8 cellular contexts compared by ENCODE assay signal in genomic region chr1:6727535-6727934, GRCh38. TPM values are rescaled to one million over a fixed set of nuclear protein-coding genes. Genes with fewer than 3 reads are reported as not detected.
DNase-seq lines count a peak whose midpoint lies in the region; ATAC-seq and TF ChIP-seq lines count a peak whose summit lies in the region.

No MANE protein-coding gene starts in this region.

- no peak overlapping the region for H3K4me3 ChIP-seq in mucosa of descending colon

- no peaks in the 10 kb centered on the region for H3K4me1 ChIP-seq in mucosa of descending colon (ENCODE audit: low read depth)

- ATAC-seq in activated CD4-positive, CD25-positive, alpha-beta regulatory T cell treated with anti-CD3 and anti-CD28 coated beads, Interleukin-2, amount 50 U/mL, for 24 hours: no peak
- ATAC-seq in mucosa of descending colon (peak; percentile 63), HG03442 (IDR thresholded peaks at IDR 0.05; ENCODE audit: unreplicated experiment) (no peak)
- peak; percentile 77 for ATAC-seq in stimulated activated naive CD8-positive, alpha-beta T cell treated with anti-CD3 and anti-CD28 coated beads, Interleukin-15, Interleukin-2, amounts not matched to agents 100 U/mL and 50 U/mL, for 24 hours

- peak; percentile 84 for TF ChIP-seq CTCF in mucosa of descending colon (IDR thresholded peaks at IDR 0.05)

- intact Hi-C loops in mucosa of descending colon (cut with DNase I, micrococcal nuclease): loop anchor here (10.0 kb wide), 2 partner anchors 347 to 487 kb away; no protein-coding TSS in a partner anchor

- peak; percentile 15 to 43 (median 23) for DNase-seq in activated CD4-positive, CD25-positive, alpha-beta regulatory T cell (lab: John Stamatoyannopoulos, UW)
- DNase-seq in NCI-H2196 treated with DMSO at 0.1 percent for 48 hours (lab: John Stamatoyannopoulos, UW; ENCODE audit: unreplicated experiment) (peak; percentile 21), mucosa of descending colon (peak in 2 of 3 donors; percentile 59 to 74)
- peak; percentile 45 to 60 for DNase-seq in activated CD4-positive, alpha-beta T cell treated with anti-CD3 and anti-CD28 coated beads for 4 hours
- peak; percentile 12 for DNase-seq in effector CD8-positive, alpha-beta T cell (lab: John Stamatoyannopoulos, UW)
- DNase-seq in stimulated activated naive CD8-positive, alpha-beta T cell treated with anti-CD3 and anti-CD28 coated beads, Interleukin-15, Interleukin-2, amounts not matched to agents 100 U/mL and 50 U/mL, for 24 hours: peak; percentile 77

- H3K9me3 ChIP-seq in mucosa of descending colon: no peaks in the 10 kb centered on the region

- no peaks in the 10 kb centered on the region for H3K36me3 ChIP-seq in mucosa of descending colon (ENCODE audit: low read depth)

RNA-seq across cellular contexts. Expression of gene DNAJC11, which starts 25.9 kb away (rescaled TPM):
- 10 to 100 TPM; 71.1 to 89.0 (median 78.9) TPM for total RNA-seq in mucosa of descending colon

RNA-seq across cellular contexts. Expression of gene CAMTA1, which starts 57.7 kb away (rescaled TPM):
- total RNA-seq in mucosa of descending colon: 100 to 1,000 TPM in 1 of 3 donors, 10 to 100 TPM in 2; 73.4 to 114 (median 82.6) TPM

Comparison
In these comparisons a context has a peak if more than half of its experiments do, and no peak if none do; other contexts are left out.
1. DNase-seq: peak in every context shown above with its lines; median percentile 77 in stimulated activated naive CD8-positive, alpha-beta T cell treated with anti-CD3 and anti-CD28 coated beads, Interleukin-15, Interleukin-2, amounts not matched to agents 100 U/mL and 50 U/mL, for 24 hours; 66 in mucosa of descending colon; 52 in activated CD4-positive, alpha-beta T cell treated with anti-CD3 and anti-CD28 coated beads for 4 hours; 23 in activated CD4-positive, CD25-positive, alpha-beta regulatory T cell; 21 in NCI-H2196 treated with DMSO at 0.1 percent for 48 hours; 12 in effector CD8-positive, alpha-beta T cell.
2. ATAC-seq: peak in mucosa of descending colon (single experiment) and stimulated activated naive CD8-positive, alpha-beta T cell treated with anti-CD3 and anti-CD28 coated beads, Interleukin-15, Interleukin-2, amounts not matched to agents 100 U/mL and 50 U/mL, for 24 hours (single experiment); none in activated CD4-positive, CD25-positive, alpha-beta regulatory T cell treated with anti-CD3 and anti-CD28 coated beads, Interleukin-2, amount 50 U/mL, for 24 hours (0 of 2) and HG03442 (single experiment).